In genomic region chr6:114240800-114241199, GRCh38 we compare ENCODE assay signal across 16 cellular contexts.
DNase-seq lines count a peak whose midpoint lies in the region; ATAC-seq, FAIRE-seq and TF ChIP-seq lines count a peak whose summit lies in the region.
"Had no signal": no experiment of that assay in that cellular context is flagged by ENCODE, and none has a peak within 500 bp of the region (broad histone marks: within the 10 kb centered on the region; RNA-seq: fewer than 3 reads in every experiment).

No MANE protein-coding gene starts in this region.

- DNase-seq in COLO829 (ENCODE audit: low spot score) (peak; percentile 24), M059J (ENCODE audit: low read depth) (peak; percentile 3), bronchial epithelial cell (ENCODE audit: low read depth) (peak; percentile 68), frontal cortex (ENCODE audit: low spot score in 2 of 2) (no peak)
- no peak for DNase-seq in activated CD8-positive, alpha-beta memory T cell treated with anti-CD3 and anti-CD28 coated beads, Interleukin-2, amount 50 U/mL, for 48 hours
- DNase-seq: 8988T; AML-193; CD8-positive, alpha-beta memory T cell; DMS53; GF-D8; GM23248; H7 had no signal

- no peak for TF ChIP-seq CTCF in bronchial epithelial cell (IDR thresholded peaks at IDR 0.05; ENCODE audit: insufficient read depth, low read length, severe bottlenecking)

- H3K4me3 ChIP-seq in bronchial epithelial cell (ENCODE audit: low read depth, low read length): no peak overlapping the region
- H3K4me3 ChIP-seq: BLaER1, GM23248 had no signal

- no peaks in the 10 kb centered on the region for H3K36me3 ChIP-seq in bronchial epithelial cell (ENCODE audit: control insufficient read depth, insufficient read depth, low read length)
- H3K36me3 ChIP-seq: BLaER1 had no signal

- no peaks in the 10 kb centered on the region for H3K27me3 ChIP-seq in bronchial epithelial cell (ENCODE audit: control insufficient read depth, insufficient read depth, low read length)
- H3K27me3 ChIP-seq: BLaER1 had no signal

- FAIRE-seq in bronchial epithelial cell (lab: Jason Lieb, UNC): no peak
- FAIRE-seq in frontal cortex (lab: Jason Lieb, UNC): peak; percentile 28
- FAIRE-seq: GM19239 had no signal

- ATAC-seq in GM21619 (IDR thresholded peaks at IDR 0.05; ENCODE audit: unreplicated experiment) (no peak), HG03521 (IDR thresholded peaks at IDR 0.05; ENCODE audit: unreplicated experiment) (no peak)

Comparison
In these comparisons a context has a peak if more than half of its experiments do, and no peak if none do; other contexts are left out.
1. DNase-seq: peak in COLO829 (single experiment), M059J (single experiment) and bronchial epithelial cell (single experiment); none in frontal cortex (0 of 2) and activated CD8-positive, alpha-beta memory T cell treated with anti-CD3 and anti-CD28 coated beads, Interleukin-2, amount 50 U/mL, for 48 hours (single experiment).